ENCODE assay signal across 18 cellular contexts in the genomic region with DNA sequence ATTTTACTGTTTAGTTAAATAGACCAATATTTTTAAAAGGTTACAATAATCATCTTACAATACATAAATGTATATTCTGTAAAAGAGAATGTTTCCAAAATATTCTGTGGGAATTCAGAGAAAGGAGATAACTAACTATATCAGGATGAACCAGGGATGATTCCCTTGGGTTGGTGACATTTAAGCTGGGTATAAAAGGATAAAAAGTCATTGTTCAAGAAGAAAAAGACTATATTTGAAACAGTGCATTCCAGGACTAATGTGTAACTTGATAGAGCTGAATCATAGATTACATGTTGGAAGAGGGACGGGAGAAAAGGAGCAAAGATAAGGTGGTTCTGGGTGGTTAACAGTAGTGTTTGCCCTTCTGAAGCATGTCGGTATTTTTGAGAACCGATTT. TPM values are rescaled to one million over a fixed set of nuclear protein-coding genes. Genes with fewer than 3 reads are reported as not detected.
A peak's percentile ranks its signal among the peaks of the same experiment; 100 is the strongest.
DNase-seq lines count a peak whose midpoint lies in the region; ATAC-seq, FAIRE-seq and TF ChIP-seq lines count a peak whose summit lies in the region.
"Had no signal": no experiment of that assay in that cellular context is flagged by ENCODE, and none has a peak within 500 bp of the region (broad histone marks: within the 10 kb centered on the region; RNA-seq: fewer than 3 reads in every experiment).

No MANE protein-coding gene starts in this region.

- peaks cover 2% of the 10 kb centered on the region for H3K9me3 Mint-ChIP-seq in memory B cell
- H3K9me3 Mint-ChIP-seq: IgD-negative memory B cell had no signal

- intact Hi-C loops in HepG2 (cut with micrococcal nuclease; ENCODE audit: unreplicated experiment): no loop called here
- intact Hi-C loops in right lobe of liver (cut with DNase I): no loop called here

- peaks cover 15% of the 10 kb centered on the region; the same call in 1 of the 2 replicates for H3K9me3 ChIP-seq in HepG2 (ENCODE audit: low read length)
- H3K9me3 ChIP-seq in right lobe of liver: no peaks in the 10 kb centered on the region
- H3K9me3 ChIP-seq in SU-DHL-6 (ENCODE audit: insufficient read depth, low read length): peaks cover 20% of the 10 kb centered on the region; the same call in 1 of the 2 replicates
- H3K9me3 ChIP-seq: HAP-1 had no signal

- TF ChIP-seq CTCF in HepG2 (CRISPR knock-in tag; IDR thresholded peaks at IDR 0.05) (no peak), right lobe of liver (IDR thresholded peaks at IDR 0.05) (no peak), SU-DHL-6 (IDR thresholded peaks at IDR 0.05; ENCODE audit: insufficient read depth, low read length, poor library complexity, severe bottlenecking) (no peak)

- FAIRE-seq in HepG2 (lab: Jason Lieb, UNC): no peak
- FAIRE-seq: HTR-8/SVneo had no signal

- in situ Hi-C loops in HepG2 (cut with HindIII; ENCODE audit: extremely low pct_ligation_motif_present, low pct_unique_long_range_greater_than_20kb): no loop called here

- H3K27me3 Mint-ChIP-seq in memory B cell: no peaks in the 10 kb centered on the region
- H3K27me3 Mint-ChIP-seq: IgD-negative memory B cell had no signal

- H3K4me2 ChIP-seq in HepG2 (ENCODE audit: low read depth, low read length) (no peak overlapping the region), SU-DHL-6 (ENCODE audit: low read depth, low read length, poor library complexity, severe bottlenecking) (peak overlapping the region; percentile 75)
- H3K4me2 ChIP-seq: BLaER1 treated with 17β-estradiol and CSF1 and Interleukin-3, amounts not matched to agents 10 nM and 100 nM had no signal

- no peak overlapping the region for H2AFZ ChIP-seq in HepG2 (ENCODE audit: low read length)
- H2AFZ ChIP-seq in SU-DHL-6 (ENCODE audit: low read depth, low read length, severe bottlenecking): no peak overlapping the region
- H2AFZ ChIP-seq: GM23248 had no signal

- H3K79me2 ChIP-seq in HepG2 (ENCODE audit: insufficient read depth, low read length) (no peaks in the 10 kb centered on the region), SU-DHL-6 (ENCODE audit: insufficient read depth, low read length) (peaks cover 98% of the 10 kb centered on the region)

- no peak overlapping the region for H3K27ac ChIP-seq in HepG2 (ENCODE audit: extremely low read length, insufficient read depth, low read length)
- no peak overlapping the region for H3K27ac ChIP-seq in right lobe of liver
- peak overlapping the region; percentile 97 for H3K27ac ChIP-seq in SU-DHL-6 (ENCODE audit: low read depth, low read length)
- H3K27ac ChIP-seq: 22Rv1; BLaER1 treated with 17β-estradiol and CSF1 and Interleukin-3, amounts not matched to agents 10 nM and 100 nM; GM23248 had no signal

- DNase-seq in HepG2 (ENCODE audit: low spot score) (no peak), right lobe of liver (no peak), memory B cell (ENCODE audit: low spot score in 2 of 2) (no peak), A172 (ENCODE audit: low spot score) (no peak)
- DNase-seq: Calu3; CD8-positive, alpha-beta T cell; DMS79 treated with DMSO at 0.1 percent for 48 hours; EL; GM23248; KG1 had no signal

- H3K4me1 Mint-ChIP-seq in memory B cell: peaks cover 47% of the 10 kb centered on the region

- no peak for TF ChIP-seq POLR2A in HepG2 (IDR thresholded peaks at IDR 0.05; ENCODE audit: insufficient read depth in 1 of 2, low read depth in 2 of 2, low read length in 2 of 2)
- no peak for TF ChIP-seq POLR2A in right lobe of liver (IDR thresholded peaks at IDR 0.05)

- H3K36me3 Mint-ChIP-seq in memory B cell: peaks cover 22% of the 10 kb centered on the region
- H3K36me3 Mint-ChIP-seq: CD8-positive, alpha-beta T cell had no signal

- TF ChIP-seq EP300 in HepG2 (IDR thresholded peaks at IDR 0.05; ENCODE audit: low read depth in 2 of 2, low read length in 2 of 2) (no peak), HepG2 (CRISPR knock-in tag; IDR thresholded peaks at IDR 0.05; ENCODE audit: borderline replicate concordance) (no peak)

- H3K27me3 ChIP-seq in HepG2 (ENCODE audit: control insufficient read depth in 1 of 2, insufficient read depth in 2 of 2, low read length in 2 of 2) (no peaks in the 10 kb centered on the region), right lobe of liver (no peaks in the 10 kb centered on the region), SU-DHL-6 (ENCODE audit: low read length) (no peaks in the 10 kb centered on the region)
- H3K27me3 ChIP-seq: BLaER1 treated with 17β-estradiol and CSF1 and Interleukin-3, amounts not matched to agents 10 nM and 100 nM had no signal

- H3K4me3 Mint-ChIP-seq in memory B cell: no peak overlapping the region
- H3K4me3 Mint-ChIP-seq: CD8-positive, alpha-beta T cell had no signal

- POLR2A ChIA-PET in HepG2 (lab: Yijun Ruan, JAX): no interaction called here

- no peak for TF ChIP-seq RAD21 in HepG2 (CRISPR knock-in tag; IDR thresholded peaks at IDR 0.05)

- peak overlapping the region; percentile 78 for H3K27ac Mint-ChIP-seq in memory B cell
- H3K27ac Mint-ChIP-seq: CD8-positive, alpha-beta T cell had no signal

- H3K9ac ChIP-seq in HepG2 (ENCODE audit: insufficient read depth, low read depth, low read length): no peak overlapping the region
- no peak overlapping the region for H3K9ac ChIP-seq in SU-DHL-6 (ENCODE audit: low read length)
- H3K9ac ChIP-seq: BLaER1 treated with 17β-estradiol and CSF1 and Interleukin-3, amounts not matched to agents 10 nM and 100 nM; GM23248 had no signal

- CTCF ChIA-PET in HepG2 (lab: Yijun Ruan, JAX; ENCODE audit: low intra/inter-chr PET ratio, low total read pairs): no interaction called here

- ATAC-seq in HepG2 (no peak), right lobe of liver (no peak), memory B cell (ENCODE audit: low read depth) (no peak), GM21367 (IDR thresholded peaks at IDR 0.05; ENCODE audit: unreplicated experiment) (no peak), HG02981 (IDR thresholded peaks at IDR 0.05; ENCODE audit: unreplicated experiment) (no peak)
- ATAC-seq: CD8-positive, alpha-beta T cell had no signal

- no peaks in the 10 kb centered on the region for H3K36me3 ChIP-seq in HepG2 (replicated peaks in 1 of 2; ENCODE audit: control insufficient read depth in 1 of 2, insufficient read depth in 2 of 2, low read length in 2 of 2)
- no peaks in the 10 kb centered on the region for H3K36me3 ChIP-seq in right lobe of liver
- peaks cover 57% of the 10 kb centered on the region for H3K36me3 ChIP-seq in SU-DHL-6 (ENCODE audit: low read length)
- H3K36me3 ChIP-seq: HAP-1 had no signal

- no peak overlapping the region for H3K4me3 ChIP-seq in HepG2 (replicated peaks in 1 of 3; ENCODE audit: insufficient read depth in 1 of 3, low read depth in 2 of 3, low read length in 3 of 3)
- no peak overlapping the region for H3K4me3 ChIP-seq in right lobe of liver
- peak overlapping the region; percentile 31 for H3K4me3 ChIP-seq in SU-DHL-6 (ENCODE audit: insufficient read depth, low read length, poor library complexity, severe bottlenecking)
- H3K4me3 ChIP-seq: BLaER1 treated with 17β-estradiol and CSF1 and Interleukin-3, amounts not matched to agents 10 nM and 100 nM; GM23248; HAP-1 had no signal

- H3F3A ChIP-seq in SU-DHL-6 (ENCODE audit: insufficient read depth): peaks cover 88% of the 10 kb centered on the region

- BruUV-seq in HepG2 (replicated peaks; lab: Mats Ljungman, UMichigan): no TSS peak

- no peaks in the 10 kb centered on the region for H4K20me1 ChIP-seq in HepG2 (ENCODE audit: insufficient read depth, low read length)
- no peaks in the 10 kb centered on the region for H4K20me1 ChIP-seq in SU-DHL-6 (ENCODE audit: low read depth, low read length)
- H4K20me1 ChIP-seq: BLaER1 treated with 17β-estradiol and CSF1 and Interleukin-3, amounts not matched to agents 10 nM and 100 nM had no signal

- 0 out of 2 replicates have a peak, but pooled peaks cover 4% of the 10 kb centered on the region for H3K4me1 ChIP-seq in HepG2 (ENCODE audit: insufficient read depth, low read length)
- H3K4me1 ChIP-seq in right lobe of liver: no peaks in the 10 kb centered on the region
- H3K4me1 ChIP-seq: HAP-1 had no signal

- no peaks in the 10 kb centered on the region for H3K9me2 ChIP-seq in SU-DHL-6 (replicated peaks; ENCODE audit: insufficient read depth, low read length)

- WGBS in HepG2 (ENCODE audit: low lambda C conversion rate): 62% methylated on average over 3 of the region's 3 CpGs
- 87% methylated on average over 3 of the region's 3 CpGs for WGBS in right lobe of liver (ENCODE audit: insufficient coverage, low coverage, low lambda C conversion rate, missing lambda C conversion rate)

TF ChIP-seq in HepG2, 621 proteins besides CTCF, POLR2A, EP300 and RAD21:
- TF ChIP-seq ZFP1 (CRISPR knock-in tag; IDR thresholded peaks at IDR 0.05) (peak; percentile 96; the same call in 1 of the 2 replicates), JDP2 (CRISPR knock-in tag; IDR thresholded peaks at IDR 0.05; ENCODE audit: borderline replicate concordance) (no peak)

RNA-seq across cellular contexts. Expression of a gene that starts 10.1 kb away (rescaled TPM):
- total RNA-seq in HepG2 (2016; rRNA removed; fragmentation: Illumina TruSeq; extraction: Trizol): not detected in 2 replicates
- total RNA-seq in HepG2 (2016; cell fraction: cytosol; rRNA removed; fragmentation: Illumina TruSeq; extraction: Trizol; ENCODE audit: low read depth): not detected in 2 replicates
- total RNA-seq in HepG2 (2016; cell fraction: insoluble cytoplasmic fraction; rRNA removed; fragmentation: Illumina TruSeq; extraction: Trizol): 0.02 TPM in 1 of 2 replicates, not detected in the other
- total RNA-seq in HepG2 (2016; cell fraction: membrane; rRNA removed; fragmentation: Illumina TruSeq; extraction: Trizol): not detected in 2 replicates
- not detected in 2 replicates for total RNA-seq in HepG2 (2016; cell fraction: nucleus; rRNA removed; fragmentation: Illumina TruSeq; extraction: Trizol)
- polyA plus RNA-seq in HepG2 (2011; rRNA removed): 0.01 and 0.27 TPM in 2 replicates
- polyA plus RNA-seq in HepG2 (2011; cell fraction: cytosol; rRNA removed): 0.08 TPM in 1 of 2 replicates, not detected in the other
- not detected in 2 replicates for polyA plus RNA-seq in HepG2 (2011; cell fraction: nucleus; rRNA removed)
- polyA plus RNA-seq in HepG2 (2012): not detected in 2 replicates
- not detected in 2 replicates for polyA plus RNA-seq in HepG2 (2016; cell fraction: cytosol; fragmentation: Illumina TruSeq; extraction: Trizol; ENCODE audit: low read depth)
- polyA plus RNA-seq in HepG2 (2016; cell fraction: insoluble cytoplasmic fraction; fragmentation: Illumina TruSeq; extraction: Trizol; ENCODE audit: low read depth): not detected in 2 replicates
- polyA plus RNA-seq in HepG2 (2016; cell fraction: membrane; fragmentation: Illumina TruSeq; extraction: Trizol; ENCODE audit: low read depth): not detected in 2 replicates
- not detected in 2 replicates for polyA plus RNA-seq in HepG2 (2016; cell fraction: nucleus; fragmentation: Illumina TruSeq; extraction: Trizol; ENCODE audit: insufficient read depth, low read depth)
- not detected in 2 replicates for polyA minus RNA-seq in HepG2 (2011; rRNA and poly(A)+ RNA removed; ENCODE audit: low replicate concordance)
- not detected in 2 replicates for polyA minus RNA-seq in HepG2 (2011; cell fraction: cytosol; rRNA and poly(A)+ RNA removed)
- polyA minus RNA-seq in HepG2 (2011; cell fraction: nucleus; rRNA and poly(A)+ RNA removed): not detected in 2 replicates
- 10 to 100 TPM in 1 of 6 experiments, 1 to 10 TPM in 5; 3.0 to 11.5 (median 5.0) TPM for total RNA-seq in right lobe of liver
- 30.6 and 41.5 TPM in 2 replicates for total RNA-seq in A172 (2014; rRNA removed; shearing (Covaris generic))
